ENCODE assay signal across 8 cellular contexts in genomic region chr1:211636591-211637029, GRCh38. TPM values are rescaled to one million over a fixed set of nuclear protein-coding genes. Genes with fewer than 3 reads are reported as not detected.
DNase-seq lines count a peak whose midpoint lies in the region; ATAC-seq, FAIRE-seq and TF ChIP-seq lines count a peak whose summit lies in the region.
"Not testable (repeated sequence)": the region's sequence is repeated elsewhere in the genome, so short reads cannot be mapped to it uniquely, and the experiment has no call there.

No MANE protein-coding gene starts in this region.

- H3K36me3 ChIP-seq in Peyer's patch; astrocyte (ENCODE audit: insufficient read depth, low read length); osteoblast (ENCODE audit: insufficient read depth, low read length): not testable (repeated sequence)

- not testable (repeated sequence) for H3K79me2 ChIP-seq in astrocyte (ENCODE audit: insufficient read depth, low read length); osteoblast (ENCODE audit: insufficient read depth, low read length)

- H3K4me1 ChIP-seq in A549 (peaks cover 43% of the 10 kb centered on the region), astrocyte (ENCODE audit: insufficient read depth, low read length) (peaks cover 32% of the 10 kb centered on the region), osteoblast (ENCODE audit: insufficient read depth, low read length) (peaks cover 57% of the 10 kb centered on the region)
- H3K4me1 ChIP-seq in Peyer's patch = not testable (repeated sequence)

- TF ChIP-seq POLR2A in A549 (IDR thresholded peaks at IDR 0.05; ENCODE audit: low read length); Peyer's patch (IDR thresholded peaks at IDR 0.05): not testable (repeated sequence)

- not testable (repeated sequence) for H3K4me3 ChIP-seq in A549; Peyer's patch; astrocyte (ENCODE audit: insufficient read depth, low read depth, low read length); osteoblast (ENCODE audit: insufficient read depth, low read length)

- not testable (repeated sequence) for H3K27ac Mint-ChIP-seq in astrocyte (ENCODE audit: unreplicated experiment)

- CTCF ChIA-PET in A549 (lab: Yijun Ruan, JAX) = interaction anchor here (1.2 to 2.3 kb wide), 4 partner anchors 18 to 121 kb away, joined by 3 to 15 read pairs (median 5); partner anchors contain the start of gene SLC30A1

- H3K4me3 Mint-ChIP-seq in astrocyte (ENCODE audit: unreplicated experiment) = not testable (repeated sequence)

- TF ChIP-seq CTCF in A549 (IDR thresholded peaks at IDR 0.05); Peyer's patch (IDR thresholded peaks at IDR 0.05); astrocyte (IDR thresholded peaks at IDR 0.05; ENCODE audit: insufficient read depth, low read depth, low read length); osteoblast (IDR thresholded peaks at IDR 0.05; ENCODE audit: extremely low read depth, low read depth, low read length): not testable (repeated sequence)

- peak; percentile 51 to 81; a peak in 3 of 6 replicates for ATAC-seq in A549

- H3K27me3 Mint-ChIP-seq in astrocyte (ENCODE audit: low read depth, unreplicated experiment) = not testable (repeated sequence)

- DNase-seq in A549 (ENCODE audit: low read depth in 1 of 2, low spot score in 1 of 2) = peak in 1 of 2 experiments; percentile 79
- peak; percentile 86 for DNase-seq in EL
- DNase-seq in HS-5 (ENCODE audit: low read depth) = peak; percentile 69
- peak in 2 of 3 donors; percentile 75 to 85 for DNase-seq in Peyer's patch
- peak; percentile 84 for DNase-seq in astrocyte (ENCODE audit: low read depth)
- DNase-seq in fibroblast of gingiva (ENCODE audit: low read depth) = peak; percentile 95
- DNase-seq in kidney tubule cell (ENCODE audit: low spot score) = peak; percentile 96
- peak; percentile 87 for DNase-seq in osteoblast (ENCODE audit: insufficient read length, low spot score, missing footprints)

- peak overlapping the region; percentile 23 to 80; a peak in 4 of 6 replicates for H3K27ac ChIP-seq in A549
- peak overlapping the region in 1 of 4 donors; percentile 19 for H3K27ac ChIP-seq in Peyer's patch
- not testable (repeated sequence) for H3K27ac ChIP-seq in astrocyte (ENCODE audit: low read depth, low read length)
- H3K27ac ChIP-seq in osteoblast (ENCODE audit: low read depth, low read length) = peak overlapping the region; percentile 94

- peaks cover 24% of the 10 kb centered on the region for H3K4me1 Mint-ChIP-seq in astrocyte (ENCODE audit: low read depth, unreplicated experiment)

- H3K27me3 ChIP-seq in Peyer's patch; astrocyte (ENCODE audit: insufficient read depth, low read length); osteoblast (ENCODE audit: insufficient read depth, low read length): not testable (repeated sequence)

- POLR2A ChIA-PET in A549 (lab: Yijun Ruan, JAX) = not testable (repeated sequence)

- not testable (repeated sequence) for H3K36me3 Mint-ChIP-seq in astrocyte (ENCODE audit: low read depth, unreplicated experiment)

- not testable (repeated sequence) for H4K20me1 ChIP-seq in astrocyte (ENCODE audit: insufficient read depth, low read length); osteoblast (ENCODE audit: insufficient read depth, low read length)

- TF ChIP-seq RAD21 in A549 (conservative IDR thresholded peaks at IDR 0.05 in 1 of 2, IDR thresholded peaks at IDR 0.05 in 1 of 2) = not testable (repeated sequence)

- not testable (repeated sequence) for H3K9ac ChIP-seq in astrocyte (ENCODE audit: low read length)

- H2AFZ ChIP-seq in astrocyte (ENCODE audit: low read depth, low read length); osteoblast (ENCODE audit: low read length): not testable (repeated sequence)

- H3K9me3 Mint-ChIP-seq in astrocyte (ENCODE audit: unreplicated experiment) = not testable (repeated sequence)

- H3K4me2 ChIP-seq in A549 (peak overlapping the region; percentile 30), osteoblast (ENCODE audit: insufficient read depth, low read length) (peak overlapping the region; percentile 53)
- H3K4me2 ChIP-seq in astrocyte (ENCODE audit: low read length) = not testable (repeated sequence)

- 18% methylated on average over 7 of the region's 9 CpGs for WGBS in A549 (ENCODE audit: missing lambda C conversion rate)

- H3K9me3 ChIP-seq in A549; Peyer's patch; astrocyte (ENCODE audit: insufficient read depth, low read depth, low read length); osteoblast (ENCODE audit: low read depth, low read length): not testable (repeated sequence)

- not testable (repeated sequence) for TF ChIP-seq EP300 in A549 (IDR thresholded peaks at IDR 0.05)

- FAIRE-seq in A549 (lab: Jason Lieb, UNC); astrocyte (lab: Jason Lieb, UNC): not testable (repeated sequence)

RNA-seq across cellular contexts. Expression of gene NEK2, which starts 38.8 kb away (rescaled TPM):
- polyA plus RNA-seq in A549 (2011; rRNA removed) (41.0 and 65.3 TPM in 2 replicates), A549 (2017; fragmentation: RNase III; extraction: RNeasy Plus Mini Kit Qiagen cat#74134 plus additional on column Dnase treatment) (38.1 to 45.1 TPM (median 42.0 TPM) in 3 replicates)
- polyA plus RNA-seq in A549 (2012; cell fraction: cytosol; rRNA removed) = 25.2 and 26.6 TPM in 2 replicates
- 11.0 and 14.8 TPM in 2 replicates for polyA plus RNA-seq in A549 (2012; cell fraction: nucleus; rRNA removed)
- 19.4 and 22.6 TPM in 2 replicates for polyA minus RNA-seq in A549 (2011; rRNA and poly(A)+ RNA removed)
- total RNA-seq in Peyer's patch (10 to 100 TPM in 1 of 4 donors, 1 to 10 TPM in 3; 1.7 to 14.9 (median 5.8) TPM), astrocyte (1.4 and 1.6 TPM in 2 replicates), osteoblast (1.4 and 2.4 TPM in 2 replicates)

RNA-seq across cellular contexts. Expression of gene SLC30A1, which starts 57.6 kb away (rescaled TPM):
- polyA plus RNA-seq in A549 (2011; rRNA removed) = 18.4 and 20.6 TPM in 2 replicates
- polyA plus RNA-seq in A549 (2012; cell fraction: cytosol; rRNA removed) = 4.1 and 4.9 TPM in 2 replicates
- 6.0 and 7.5 TPM in 2 replicates for polyA plus RNA-seq in A549 (2012; cell fraction: nucleus; rRNA removed)
- polyA plus RNA-seq in A549 (2017; fragmentation: RNase III; extraction: RNeasy Plus Mini Kit Qiagen cat#74134 plus additional on column Dnase treatment) = 24.3 to 27.0 TPM (median 26.6 TPM) in 3 replicates
- polyA minus RNA-seq in A549 (2011; rRNA and poly(A)+ RNA removed) = 11.9 and 13.1 TPM in 2 replicates
- 10 to 100 TPM in 3 of 4 donors, 1 to 10 TPM in 1; 5.8 to 44.7 (median 34.9) TPM for total RNA-seq in Peyer's patch
- total RNA-seq in astrocyte = 34.9 and 35.0 TPM in 2 replicates
- 39.5 and 49.9 TPM in 2 replicates for total RNA-seq in osteoblast
